1 cellular context compared by ENCODE assay signal in genomic region chr14:34539407-34540180, GRCh38.
TF ChIP-seq lines count a peak whose summit lies in the region.

Gene EAPP, minus strand, starts transcription at chr14:34539701. Its CDS starts 73 bp downstream, at chr14:34539628.

TF ChIP-seq in HepG2, 621 proteins besides CTCF, POLR2A, EP300 and RAD21 (continued from another document and continues in another):
- TF ChIP-seq ZBTB14 (CRISPR knock-in tag; IDR thresholded peaks at IDR 0.05): 0 out of 2 replicates have a peak, but pooled peaks have one; percentile 52
- TF ChIP-seq JUND (CRISPR knock-in tag; IDR thresholded peaks at IDR 0.05): peak; percentile 87
- peak; percentile 96 for TF ChIP-seq FOXJ3 (CRISPR knock-in tag; IDR thresholded peaks at IDR 0.05; ENCODE audit: borderline replicate concordance)
- peak; percentile 97; the same call in 1 of the 2 replicates for TF ChIP-seq ZNF691 (CRISPR knock-in tag; IDR thresholded peaks at IDR 0.05; ENCODE audit: borderline replicate concordance, low read depth)
- TF ChIP-seq DRAP1 (CRISPR knock-in tag; IDR thresholded peaks at IDR 0.05): peak; percentile 98
- TF ChIP-seq ZSCAN12 (CRISPR knock-in tag; IDR thresholded peaks at IDR 0.05): peak; percentile 95
- TF ChIP-seq ELF1 (CRISPR knock-in tag; IDR thresholded peaks at IDR 0.05): peak; percentile 98
- no peak for TF ChIP-seq ZNF530 (CRISPR knock-in tag; IDR thresholded peaks at IDR 0.05; ENCODE audit: low read depth)
- peak; percentile 100 for TF ChIP-seq TAF1 (CRISPR knock-in tag; IDR thresholded peaks at IDR 0.05)
- peak; percentile 96 for TF ChIP-seq BRCA1 (CRISPR knock-in tag; IDR thresholded peaks at IDR 0.05)
- TF ChIP-seq ZBTB40 (IDR thresholded peaks at IDR 0.05): peak; percentile 56
- TF ChIP-seq ZBTB40 (CRISPR knock-in tag; IDR thresholded peaks at IDR 0.05): peak; percentile 95
- TF ChIP-seq TSC22D2 (CRISPR knock-in tag; IDR thresholded peaks at IDR 0.05; ENCODE audit: borderline replicate concordance): no peak; the same call in none of the 2 replicates
- no peak for TF ChIP-seq PRPF4 (IDR thresholded peaks at IDR 0.05; ENCODE audit: low read depth, low read length, poor library complexity, severe bottlenecking)
- TF ChIP-seq ZZZ3 (CRISPR knock-in tag; IDR thresholded peaks at IDR 0.05; ENCODE audit: borderline replicate concordance): peak; percentile 100
- peak; percentile 96 for TF ChIP-seq JUN (CRISPR knock-in tag; IDR thresholded peaks at IDR 0.05)
- TF ChIP-seq CREBL2 (CRISPR knock-in tag; IDR thresholded peaks at IDR 0.05; ENCODE audit: borderline replicate concordance): peak; percentile 99
- TF ChIP-seq XRCC5 (optimal IDR thresholded peaks at IDR 0.05; ENCODE audit: low read length): peak; percentile 94
- TF ChIP-seq ZFP36L2 (CRISPR knock-in tag; IDR thresholded peaks at IDR 0.05): 0 out of 2 replicates have a peak, but pooled peaks have one; percentile 73
- TF ChIP-seq ISL2 (CRISPR knock-in tag; IDR thresholded peaks at IDR 0.05): peak; percentile 89
- peak; percentile 97 for TF ChIP-seq ATAD3A (CRISPR knock-in tag; IDR thresholded peaks at IDR 0.05)
- TF ChIP-seq FOXC1 (CRISPR knock-in tag; IDR thresholded peaks at IDR 0.05; ENCODE audit: borderline replicate concordance): peak; percentile 100
- TF ChIP-seq NRL (CRISPR knock-in tag; IDR thresholded peaks at IDR 0.05; ENCODE audit: borderline replicate concordance): peak; percentile 98
- peak; percentile 85; the same call in 1 of the 2 replicates for TF ChIP-seq ZNF329 (CRISPR knock-in tag; IDR thresholded peaks at IDR 0.05; ENCODE audit: low read depth)
- peak; percentile 96 for TF ChIP-seq FOXO1 (CRISPR knock-in tag; IDR thresholded peaks at IDR 0.05)
- TF ChIP-seq ETV5 (CRISPR knock-in tag; IDR thresholded peaks at IDR 0.05; ENCODE audit: borderline replicate concordance): peak; percentile 96
- TF ChIP-seq ZNF605 (CRISPR knock-in tag; IDR thresholded peaks at IDR 0.05): peak; percentile 86; the same call in 1 of the 2 replicates
- TF ChIP-seq ZNF460 (CRISPR knock-in tag; IDR thresholded peaks at IDR 0.05; ENCODE audit: borderline replicate concordance): no peak; the same call in 1 of the 2 replicates
- peak; percentile 83; the same call in 1 of the 2 replicates for TF ChIP-seq NR1H2 (CRISPR knock-in tag; IDR thresholded peaks at IDR 0.05; ENCODE audit: borderline replicate concordance, low read depth)
- TF ChIP-seq CENPBD1 (CRISPR knock-in tag; IDR thresholded peaks at IDR 0.05; ENCODE audit: borderline replicate concordance, low read depth): no peak; the same call in 1 of the 2 replicates
- peak; percentile 100 for TF ChIP-seq ZNF414 (CRISPR knock-in tag; IDR thresholded peaks at IDR 0.05)
- TF ChIP-seq ZNF557 (CRISPR knock-in tag; IDR thresholded peaks at IDR 0.05): peak; percentile 97
- peak; percentile 75; the same call in 1 of the 2 replicates for TF ChIP-seq TERF1 (CRISPR knock-in tag; IDR thresholded peaks at IDR 0.05)
- peak; percentile 92; the same call in 1 of the 2 replicates for TF ChIP-seq ZNF674 (CRISPR knock-in tag; IDR thresholded peaks at IDR 0.05; ENCODE audit: low read depth)
- no peak for TF ChIP-seq ZNF121 (CRISPR knock-in tag; IDR thresholded peaks at IDR 0.05)
- no peak; the same call in none of the 2 replicates for TF ChIP-seq ZNF567 (CRISPR knock-in tag; IDR thresholded peaks at IDR 0.05; ENCODE audit: borderline replicate concordance)
- peak; percentile 100 for TF ChIP-seq FOXA3 (CRISPR knock-in tag; IDR thresholded peaks at IDR 0.05)
- TF ChIP-seq ZNF282 (IDR thresholded peaks at IDR 0.05; ENCODE audit: partially characterized antibody): no peak
- no peak; the same call in 1 of the 2 replicates for TF ChIP-seq MAZ (IDR thresholded peaks at IDR 0.05; ENCODE audit: borderline replicate concordance, low read depth, low read length)
- peak; percentile 99 for TF ChIP-seq MAZ (CRISPR knock-in tag; IDR thresholded peaks at IDR 0.05; ENCODE audit: low read depth)
- TF ChIP-seq ZNF160 (CRISPR knock-in tag; IDR thresholded peaks at IDR 0.05): peak; percentile 96
- no peak for TF ChIP-seq GRHL1 (CRISPR knock-in tag; conservative IDR thresholded peaks at IDR 0.05)
- peak; percentile 96 for TF ChIP-seq GATAD1 (CRISPR knock-in tag; IDR thresholded peaks at IDR 0.05)
- peak; percentile 93; the same call in 1 of the 2 replicates for TF ChIP-seq ESRRA (CRISPR knock-in tag; IDR thresholded peaks at IDR 0.05; ENCODE audit: low read depth)
- peak; percentile 89 for TF ChIP-seq NFATC3 (CRISPR knock-in tag; IDR thresholded peaks at IDR 0.05)
- TF ChIP-seq KDM3A (CRISPR knock-in tag; IDR thresholded peaks at IDR 0.05; ENCODE audit: low read depth): peak; percentile 97
- peak in 1 of 2 experiments; percentile 100; a peak in 3 of 4 replicates for TF ChIP-seq KLF16 (CRISPR knock-in tag; IDR thresholded peaks at IDR 0.05)
- peak; percentile 71; the same call in 1 of the 2 replicates for TF ChIP-seq ZNF24 (IDR thresholded peaks at IDR 0.05)
- TF ChIP-seq PAWR (CRISPR knock-in tag; IDR thresholded peaks at IDR 0.05; ENCODE audit: borderline replicate concordance): peak; percentile 83; the same call in 1 of the 2 replicates
- peak; percentile 99 for TF ChIP-seq ZNF230 (CRISPR knock-in tag; IDR thresholded peaks at IDR 0.05)
- no peak for TF ChIP-seq HMGA1 (CRISPR knock-in tag; conservative IDR thresholded peaks at IDR 0.05)
- TF ChIP-seq NCOA5 (CRISPR knock-in tag; IDR thresholded peaks at IDR 0.05): no peak
- TF ChIP-seq ZNF737 (CRISPR knock-in tag; IDR thresholded peaks at IDR 0.05; ENCODE audit: borderline replicate concordance): peak; percentile 99
- peak; percentile 99 for TF ChIP-seq ZFP82 (CRISPR knock-in tag; IDR thresholded peaks at IDR 0.05; ENCODE audit: borderline replicate concordance)
- TF ChIP-seq SRF (IDR thresholded peaks at IDR 0.05; ENCODE audit: low read depth, low read length): peak; percentile 77; the same call in 1 of the 2 replicates
- peak; percentile 94 for TF ChIP-seq ZNF256 (CRISPR knock-in tag; conservative IDR thresholded peaks at IDR 0.05)
- TF ChIP-seq RBM39 (IDR thresholded peaks at IDR 0.05; ENCODE audit: low read depth, low read length, poor library complexity, severe bottlenecking): peak; percentile 100
